8 cellular contexts compared by ENCODE assay signal in genomic region chr7:30287625-30288024, GRCh38. TPM values are rescaled to one million over a fixed set of nuclear protein-coding genes. Genes with fewer than 3 reads are reported as not detected.
A peak's percentile ranks its signal among the peaks of the same experiment; 100 is the strongest.
DNase-seq lines count a peak whose midpoint lies in the region; ATAC-seq, FAIRE-seq and TF ChIP-seq lines count a peak whose summit lies in the region.
"Not testable (repeated sequence)": the region's sequence is repeated elsewhere in the genome, so short reads cannot be mapped to it uniquely, and the experiment has no call there.

No MANE protein-coding gene starts in this region.

- not testable (repeated sequence) for TF ChIP-seq CTCF in breast epithelium (IDR thresholded peaks at IDR 0.05); foreskin keratinocyte (conservative IDR thresholded peaks at IDR 0.05)

- H3K4me1 Mint-ChIP-seq in CD4-positive, alpha-beta memory T cell, result peaks cover 52 to 76% (median 62%) of the 10 kb centered on the region in 4 donors
- peaks cover 59% of the 10 kb centered on the region for H3K4me1 Mint-ChIP-seq in activated CD8-positive, alpha-beta memory T cell treated with anti-CD3 and anti-CD28 coated beads, Interleukin-2, amount 10 ng/mL, durations not matched to agents 7 days and 5 days
- H3K4me1 Mint-ChIP-seq in naive thymus-derived CD8-positive, alpha-beta T cell, result peaks cover 29 to 70% (median 62%) of the 10 kb centered on the region in 4 donors
- peaks cover 69% of the 10 kb centered on the region for H3K4me1 Mint-ChIP-seq in stimulated activated naive CD8-positive, alpha-beta T cell treated with anti-CD3 and anti-CD28 coated beads, Interleukin-15, amount 100 ng/mL, for 72 hours

- not testable (repeated sequence) for ATAC-seq in activated CD8-positive, alpha-beta memory T cell treated with anti-CD3 and anti-CD28 coated beads, Interleukin-2, amount 10 ng/mL, durations not matched to agents 7 days and 5 days; foreskin keratinocyte; naive thymus-derived CD8-positive, alpha-beta T cell; stimulated activated naive CD8-positive, alpha-beta T cell treated with anti-CD3 and anti-CD28 coated beads, Interleukin-15, amount 100 ng/mL, for 72 hours

- H3K27ac Mint-ChIP-seq in CD4-positive, alpha-beta memory T cell, result peak overlapping the region in 3 of 7 donors; percentile 2 to 66 (median 37)
- not testable (repeated sequence) for H3K27ac Mint-ChIP-seq in activated CD8-positive, alpha-beta memory T cell treated with anti-CD3 and anti-CD28 coated beads, Interleukin-2, amount 10 ng/mL, durations not matched to agents 7 days and 5 days; stimulated activated naive CD8-positive, alpha-beta T cell treated with anti-CD3 and anti-CD28 coated beads, Interleukin-15, amount 100 ng/mL, for 72 hours
- H3K27ac Mint-ChIP-seq in naive thymus-derived CD8-positive, alpha-beta T cell, result peak overlapping the region in 1 of 10 donors; percentile 3

- not testable (repeated sequence) for H3K36me3 ChIP-seq in CD4-positive, alpha-beta memory T cell (ENCODE audit: insufficient read depth, low read length); breast epithelium

- H3K4me3 ChIP-seq in CD4-positive, alpha-beta memory T cell (ENCODE audit: low read length in 2 of 2), result not testable (repeated sequence)
- H3K4me3 ChIP-seq in breast epithelium, result peak overlapping the region in 2 of 3 donors; percentile 34 to 84

- H3K9me3 Mint-ChIP-seq in CD4-positive, alpha-beta memory T cell; activated CD8-positive, alpha-beta memory T cell treated with anti-CD3 and anti-CD28 coated beads, Interleukin-2, amount 10 ng/mL, durations not matched to agents 7 days and 5 days (ENCODE audit: low read depth); stimulated activated naive CD8-positive, alpha-beta T cell treated with anti-CD3 and anti-CD28 coated beads, Interleukin-15, amount 100 ng/mL, for 72 hours: not testable (repeated sequence)
- peaks cover 0 to 13% (median 0%) of the 10 kb centered on the region in 9 donors for H3K9me3 Mint-ChIP-seq in naive thymus-derived CD8-positive, alpha-beta T cell

- H3K36me3 Mint-ChIP-seq in CD4-positive, alpha-beta memory T cell, result peaks cover 4 to 18% of the 10 kb centered on the region in 2 donors
- H3K36me3 Mint-ChIP-seq in activated CD8-positive, alpha-beta memory T cell treated with anti-CD3 and anti-CD28 coated beads, Interleukin-2, amount 10 ng/mL, durations not matched to agents 7 days and 5 days, result peaks cover 38% of the 10 kb centered on the region
- H3K36me3 Mint-ChIP-seq in naive thymus-derived CD8-positive, alpha-beta T cell, result not testable (repeated sequence)

- intact Hi-C loops in CD4-positive, alpha-beta memory T cell (cut with micrococcal nuclease), result loop anchor here (10.0 kb wide), 1 partner anchor 123 kb away; no protein-coding TSS in a partner anchor
- intact Hi-C loops in breast epithelium (cut with DNase I; ENCODE audit: low total_unique reads), result not testable (repeated sequence)

- H3K4me1 ChIP-seq in CD4-positive, alpha-beta memory T cell (ENCODE audit: insufficient read depth, low read length), result peaks cover 64% of the 10 kb centered on the region
- not testable (repeated sequence) for H3K4me1 ChIP-seq in breast epithelium
- peaks cover 27% of the 10 kb centered on the region for H3K4me1 ChIP-seq in foreskin keratinocyte

- not testable (repeated sequence) for TF ChIP-seq POLR2A in breast epithelium (IDR thresholded peaks at IDR 0.05)

- peak; percentile 53 for FAIRE-seq in RCC 7860 (lab: Jason Lieb, UNC)

- not testable (repeated sequence) for H3K27me3 ChIP-seq in CD4-positive, alpha-beta memory T cell (ENCODE audit: insufficient read depth, low read length); breast epithelium; foreskin keratinocyte

- DNase-seq in CD4-positive, alpha-beta memory T cell; RCC 7860 (ENCODE audit: low spot score); activated CD8-positive, alpha-beta memory T cell treated with anti-CD3 and anti-CD28 coated beads, Interleukin-2, amount 10 ng/mL, durations not matched to agents 7 days and 5 days; breast epithelium (ENCODE audit: low spot score in 2 of 2); foreskin keratinocyte; naive thymus-derived CD8-positive, alpha-beta T cell; stimulated activated naive CD8-positive, alpha-beta T cell treated with anti-CD3 and anti-CD28 coated beads, Interleukin-15, amount 100 ng/mL, for 72 hours: not testable (repeated sequence)
- DNase-seq in HT-29 (ENCODE audit: low spot score), result peak; percentile 78

- H3K9me3 ChIP-seq in CD4-positive, alpha-beta memory T cell (ENCODE audit: control insufficient read depth in 1 of 2, low read length in 2 of 2); breast epithelium: not testable (repeated sequence)

- POLR2A ChIA-PET in CD4-positive, alpha-beta memory T cell (lab: Charles Lee; ENCODE audit: partially characterized antibody), result interaction anchor here (1.9 kb wide), 1 partner anchor 60 kb away, joined by 5 read pairs; no protein-coding TSS in a partner anchor
- POLR2A ChIA-PET in naive thymus-derived CD8-positive, alpha-beta T cell (lab: Charles Lee), result interaction anchor here (1.2 kb wide), 1 partner anchor 35 kb away, joined by 3 read pairs; no protein-coding TSS in a partner anchor

- CTCF ChIA-PET in CD4-positive, alpha-beta memory T cell (lab: Charles Lee; ENCODE audit: partially characterized antibody), result interaction anchor here (0.7 to 1.1 kb wide), 2 partner anchors 34 to 65 kb away, joined by 3 to 4 read pairs; no protein-coding TSS in a partner anchor
- CTCF ChIA-PET in activated CD8-positive, alpha-beta memory T cell treated with anti-CD3 and anti-CD28 coated beads, Interleukin-2, amount 10 ng/mL, durations not matched to agents 7 days and 5 days (lab: Charles Lee), result not testable (repeated sequence)

- H3K4me3 Mint-ChIP-seq in CD4-positive, alpha-beta memory T cell, result peak overlapping the region; percentile 17 to 82 (median 68)
- H3K4me3 Mint-ChIP-seq in activated CD8-positive, alpha-beta memory T cell treated with anti-CD3 and anti-CD28 coated beads, Interleukin-2, amount 10 ng/mL, durations not matched to agents 7 days and 5 days, result peak overlapping the region; percentile 0
- peak overlapping the region in 9 of 10 donors; percentile 9 to 99 (median 55) for H3K4me3 Mint-ChIP-seq in naive thymus-derived CD8-positive, alpha-beta T cell
- peak overlapping the region; percentile 47 to 53 for H3K4me3 Mint-ChIP-seq in stimulated activated naive CD8-positive, alpha-beta T cell treated with anti-CD3 and anti-CD28 coated beads, Interleukin-15, amount 100 ng/mL, for 72 hours

- H3K27ac ChIP-seq in CD4-positive, alpha-beta memory T cell (ENCODE audit: low read depth, low read length); breast epithelium: not testable (repeated sequence)
- H3K27ac ChIP-seq in foreskin keratinocyte, result peak overlapping the region; percentile 95

- H3K27me3 Mint-ChIP-seq in CD4-positive, alpha-beta memory T cell; activated CD8-positive, alpha-beta memory T cell treated with anti-CD3 and anti-CD28 coated beads, Interleukin-2, amount 10 ng/mL, durations not matched to agents 7 days and 5 days; naive thymus-derived CD8-positive, alpha-beta T cell; stimulated activated naive CD8-positive, alpha-beta T cell treated with anti-CD3 and anti-CD28 coated beads, Interleukin-15, amount 100 ng/mL, for 72 hours: not testable (repeated sequence)

RNA-seq across cellular contexts. Expression of gene ZNRF2, which starts 3.2 kb away (rescaled TPM):
- total RNA-seq in CD4-positive, alpha-beta memory T cell, result 10 to 100 TPM; 37.3 to 39.4 TPM
- polyA plus RNA-seq in CD4-positive, alpha-beta memory T cell, result 1 to 10 TPM in 1 of 2 donors, under 1 TPM in 1; 0.59 to 3.5 TPM
- total RNA-seq in HT-29 (2014; rRNA removed; shearing (Covaris generic)), result 37.5 and 38.5 TPM in 2 replicates
- 10 to 100 TPM; 14.0 to 21.3 TPM for total RNA-seq in activated CD8-positive, alpha-beta memory T cell treated with anti-CD3 and anti-CD28 coated beads, Interleukin-2, amount 10 ng/mL, durations not matched to agents 7 days and 5 days
- 10 to 100 TPM; 18.9 to 56.8 (median 30.5) TPM for total RNA-seq in breast epithelium
- total RNA-seq in foreskin keratinocyte, result 7.3 and 8.2 TPM in 2 replicates
- polyA plus RNA-seq in foreskin keratinocyte, result 3.7 and 4.3 TPM in 2 replicates
- total RNA-seq in naive thymus-derived CD8-positive, alpha-beta T cell, result 10 to 100 TPM; 28.8 to 29.4 TPM
- 1 to 10 TPM; 1.1 to 2.3 (median 2.2) TPM for polyA plus RNA-seq in naive thymus-derived CD8-positive, alpha-beta T cell

Comparison
In these comparisons a context has a peak if more than half of its experiments do, and no peak if none do; other contexts are left out.
1. H3K4me3 Mint-ChIP-seq: peak in every context shown above with its lines; median percentile 68 in CD4-positive, alpha-beta memory T cell; 55 in naive thymus-derived CD8-positive, alpha-beta T cell; 50 in stimulated activated naive CD8-positive, alpha-beta T cell treated with anti-CD3 and anti-CD28 coated beads, Interleukin-15, amount 100 ng/mL, for 72 hours; 0 in activated CD8-positive, alpha-beta memory T cell treated with anti-CD3 and anti-CD28 coated beads, Interleukin-2, amount 10 ng/mL, durations not matched to agents 7 days and 5 days.